In genomic region chr5:75668988-75669760, GRCh38 we compare ENCODE assay signal across 1 cellular context.
TF ChIP-seq lines count a peak whose summit lies in the region.

No MANE protein-coding gene starts in this region.

TF ChIP-seq in GM12878, 131 proteins besides CTCF, POLR2A, EP300 and RAD21 (continued from another document):
- TF ChIP-seq BCLAF1 (IDR thresholded peaks at IDR 0.05) (no peak), SPI1 (IDR thresholded peaks at IDR 0.05; ENCODE audit: borderline replicate concordance, insufficient read depth, low read depth, low read length) (peak; percentile 38; the same call in 1 of the 2 replicates), ZNF384 (IDR thresholded peaks at IDR 0.05; ENCODE audit: borderline replicate concordance, low read depth, low read length) (no peak), SREBF2 (IDR thresholded peaks at IDR 0.05; ENCODE audit: low read length) (no peak), SUPT20H (IDR thresholded peaks at IDR 0.05; ENCODE audit: borderline replicate concordance, control insufficient read depth, low read depth, low read length) (no peak), RB1 (IDR thresholded peaks at IDR 0.05; ENCODE audit: borderline replicate concordance) (no peak), TARDBP (IDR thresholded peaks at IDR 0.05; ENCODE audit: borderline replicate concordance) (no peak)
- TF ChIP-seq, protein P1, sequence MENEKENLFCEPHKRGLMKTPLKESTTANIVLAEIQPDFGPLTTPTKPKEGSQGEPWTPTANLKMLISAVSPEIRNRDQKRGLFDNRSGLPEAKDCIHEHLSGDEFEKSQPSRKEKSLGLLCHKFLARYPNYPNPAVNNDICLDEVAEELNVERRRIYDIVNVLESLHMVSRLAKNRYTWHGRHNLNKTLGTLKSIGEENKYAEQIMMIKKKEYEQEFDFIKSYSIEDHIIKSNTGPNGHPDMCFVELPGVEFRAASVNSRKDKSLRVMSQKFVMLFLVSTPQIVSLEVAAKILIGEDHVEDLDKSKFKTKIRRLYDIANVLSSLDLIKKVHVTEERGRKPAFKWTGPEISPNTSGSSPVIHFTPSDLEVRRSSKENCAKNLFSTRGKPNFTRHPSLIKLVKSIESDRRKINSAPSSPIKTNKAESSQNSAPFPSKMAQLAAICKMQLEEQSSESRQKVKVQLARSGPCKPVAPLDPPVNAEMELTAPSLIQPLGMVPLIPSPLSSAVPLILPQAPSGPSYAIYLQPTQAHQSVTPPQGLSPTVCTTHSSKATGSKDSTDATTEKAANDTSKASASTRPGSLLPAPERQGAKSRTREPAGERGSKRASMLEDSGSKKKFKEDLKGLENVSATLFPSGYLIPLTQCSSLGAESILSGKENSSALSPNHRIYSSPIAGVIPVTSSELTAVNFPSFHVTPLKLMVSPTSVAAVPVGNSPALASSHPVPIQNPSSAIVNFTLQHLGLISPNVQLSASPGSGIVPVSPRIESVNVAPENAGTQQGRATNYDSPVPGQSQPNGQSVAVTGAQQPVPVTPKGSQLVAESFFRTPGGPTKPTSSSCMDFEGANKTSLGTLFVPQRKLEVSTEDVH (IDR thresholded peaks at IDR 0.05; ENCODE audit: low read depth, partially characterized antibody) = no peak
- TF ChIP-seq, protein P2, sequence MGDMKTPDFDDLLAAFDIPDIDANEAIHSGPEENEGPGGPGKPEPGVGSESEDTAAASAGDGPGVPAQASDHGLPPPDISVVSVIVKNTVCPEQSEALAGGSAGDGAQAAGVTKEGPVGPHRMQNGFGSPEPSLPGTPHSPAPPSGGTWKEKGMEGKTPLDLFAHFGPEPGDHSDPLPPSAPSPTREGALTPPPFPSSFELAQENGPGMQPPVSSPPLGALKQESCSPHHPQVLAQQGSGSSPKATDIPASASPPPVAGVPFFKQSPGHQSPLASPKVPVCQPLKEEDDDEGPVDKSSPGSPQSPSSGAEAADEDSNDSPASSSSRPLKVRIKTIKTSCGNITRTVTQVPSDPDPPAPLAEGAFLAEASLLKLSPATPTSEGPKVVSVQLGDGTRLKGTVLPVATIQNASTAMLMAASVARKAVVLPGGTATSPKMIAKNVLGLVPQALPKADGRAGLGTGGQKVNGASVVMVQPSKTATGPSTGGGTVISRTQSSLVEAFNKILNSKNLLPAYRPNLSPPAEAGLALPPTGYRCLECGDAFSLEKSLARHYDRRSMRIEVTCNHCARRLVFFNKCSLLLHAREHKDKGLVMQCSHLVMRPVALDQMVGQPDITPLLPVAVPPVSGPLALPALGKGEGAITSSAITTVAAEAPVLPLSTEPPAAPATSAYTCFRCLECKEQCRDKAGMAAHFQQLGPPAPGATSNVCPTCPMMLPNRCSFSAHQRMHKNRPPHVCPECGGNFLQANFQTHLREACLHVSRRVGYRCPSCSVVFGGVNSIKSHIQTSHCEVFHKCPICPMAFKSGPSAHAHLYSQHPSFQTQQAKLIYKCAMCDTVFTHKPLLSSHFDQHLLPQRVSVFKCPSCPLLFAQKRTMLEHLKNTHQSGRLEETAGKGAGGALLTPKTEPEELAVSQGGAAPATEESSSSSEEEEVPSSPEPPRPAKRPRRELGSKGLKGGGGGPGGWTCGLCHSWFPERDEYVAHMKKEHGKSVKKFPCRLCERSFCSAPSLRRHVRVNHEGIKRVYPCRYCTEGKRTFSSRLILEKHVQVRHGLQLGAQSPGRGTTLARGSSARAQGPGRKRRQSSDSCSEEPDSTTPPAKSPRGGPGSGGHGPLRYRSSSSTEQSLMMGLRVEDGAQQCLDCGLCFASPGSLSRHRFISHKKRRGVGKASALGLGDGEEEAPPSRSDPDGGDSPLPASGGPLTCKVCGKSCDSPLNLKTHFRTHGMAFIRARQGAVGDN (IDR thresholded peaks at IDR 0.05) = 0 out of 2 replicates have a peak, but pooled peaks have one; percentile 40
- TF ChIP-seq, protein P3, sequence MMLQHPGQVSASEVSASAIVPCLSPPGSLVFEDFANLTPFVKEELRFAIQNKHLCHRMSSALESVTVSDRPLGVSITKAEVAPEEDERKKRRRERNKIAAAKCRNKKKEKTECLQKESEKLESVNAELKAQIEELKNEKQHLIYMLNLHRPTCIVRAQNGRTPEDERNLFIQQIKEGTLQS (IDR thresholded peaks at IDR 0.05; ENCODE audit: borderline replicate concordance, extremely low read depth, low read depth, low read length) = no peak
